In the genomic region with DNA sequence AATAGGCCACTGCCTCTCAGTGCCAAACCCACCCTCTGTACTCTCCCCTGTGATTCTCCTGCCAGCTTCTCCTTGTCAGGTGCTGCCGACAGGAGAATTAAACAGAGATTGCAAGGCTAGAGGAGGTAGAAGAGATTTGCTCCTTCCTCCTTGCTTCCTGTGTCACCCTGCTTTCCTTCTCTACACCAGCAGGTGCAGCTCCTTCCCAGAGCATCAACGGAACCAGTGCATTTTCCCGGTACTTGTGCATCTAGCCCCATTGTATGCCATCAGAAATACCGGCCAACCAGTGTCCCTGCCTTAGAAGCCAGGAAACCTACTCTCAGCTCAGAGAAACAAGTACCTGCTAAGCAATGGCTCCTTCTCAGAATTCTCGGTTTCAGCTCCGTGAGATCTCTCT, we compare ENCODE assay signal across 36 cellular contexts.
"Had no signal": no experiment of that assay in that cellular context is flagged by ENCODE, and none has a peak within 500 bp of the region (broad histone marks: within the 10 kb centered on the region; RNA-seq: fewer than 3 reads in every experiment).

No MANE protein-coding gene starts in this region.

- H3K36me3 ChIP-seq: adrenal gland, Peyer's patch, SJSA1 had no signal

- H3K27ac Mint-ChIP-seq: activated CD4-positive, alpha-beta T cell treated with anti-CD3 and anti-CD28 coated beads for 36 hours; activated CD4-positive, alpha-beta T cell treated with anti-CD3 and anti-CD28 coated beads, Interleukin-2, amount 10 ng/mL, durations not matched to agents 7 days and 5 days; activated CD8-positive, alpha-beta T cell treated with anti-CD3 and anti-CD28 coated beads, Interleukin-2, amount 10 ng/mL, durations not matched to agents 7 days and 5 days; activated naive CD4-positive, alpha-beta T cell treated with anti-CD3 and anti-CD28 coated beads for 36 hours; activated naive CD4-positive, alpha-beta T cell treated with anti-CD3 and anti-CD28 coated beads, Interleukin-2, amount 50 U/mL, for 72 hours; activated T-cell treated with anti-CD3 and anti-CD28 coated beads, Interleukin-2, amount 50 U/mL, for 24 hours; T-helper 1 cell treated with Interleukin-12 subunit alpha and Interleukin-12 subunit beta and Interleukin-4 antibody, amounts not matched to agents 30 μg/mL and 1 μg/mL, for 36 hours; T-helper 2 cell treated with Interferon-gamma antibody and Interleukin-4, amounts not matched to agents 5 μg/mL and 100 μg/mL, for 36 hours had no signal

- H3K4me1 Mint-ChIP-seq: activated CD4-positive, alpha-beta T cell treated with anti-CD3 and anti-CD28 coated beads for 36 hours; activated CD4-positive, alpha-beta T cell treated with anti-CD3 and anti-CD28 coated beads, Interleukin-2, amount 10 ng/mL, durations not matched to agents 7 days and 5 days had no signal

- H3K4me3 ChIP-seq: adrenal gland, body of pancreas, Peyer's patch, SJSA1 had no signal

- DNase-seq: activated CD4-positive, alpha-beta T cell treated with anti-CD3 and anti-CD28 coated beads for 36 hours; activated CD4-positive, alpha-beta T cell treated with anti-CD3 and anti-CD28 coated beads, Interleukin-2, amount 10 ng/mL, durations not matched to agents 7 days and 5 days; activated CD4-positive, alpha-beta T cell treated with anti-CD3 and anti-CD28 coated beads, Interleukin-2, amount 50 U/mL, for 48 hours; activated CD8-positive, alpha-beta T cell treated with anti-CD3 and anti-CD28 coated beads, Interleukin-2, amount 10 ng/mL, durations not matched to agents 7 days and 5 days; activated gamma-delta T cell treated with Interleukin-2 at 50 U/mL for 16 hours; activated naive CD4-positive, alpha-beta T cell treated with anti-CD3 and anti-CD28 coated beads for 36 hours; activated T-cell treated with anti-CD3 and anti-CD28 coated beads, Interleukin-2, amount 50 U/mL, for 24 hours; adrenal gland; body of pancreas; caudate nucleus; cerebellar nuclear complex; Kasumi-1; KG1; MM.1S; NCI-H1092 treated with DMSO at 0.1 percent for 48 hours; NCI-H1417; NCI-H146; NCI-H187; NCI-H2029 treated with DMSO at 0.1 percent for 48 hours; NCI-H2171 treated with DMSO at 0.1 percent for 48 hours; NCI-H2227 treated with DMSO at 0.1 percent for 48 hours; NCI-H446; NCI-H510A treated with DMSO at 0.1 percent for 48 hours; NCI-H69; NCI-H82; NK-92 treated with Interleukin-12 subunit alpha and Interleukin-12 subunit beta, amount 100 ng/mL, for 24 hours; PC-3; Peyer's patch; RPMI8226; SHP77 treated with DMSO at 0.1 percent for 48 hours; SK-N-SH had no signal

- H3K9me3 Mint-ChIP-seq: activated CD4-positive, alpha-beta T cell treated with anti-CD3 and anti-CD28 coated beads, Interleukin-2, amount 10 ng/mL, durations not matched to agents 7 days and 5 days; activated naive CD4-positive, alpha-beta T cell treated with anti-CD3 and anti-CD28 coated beads for 36 hours; activated naive CD4-positive, alpha-beta T cell treated with anti-CD3 and anti-CD28 coated beads, Interleukin-2, amount 50 U/mL, for 72 hours; T-helper 1 cell treated with Interleukin-12 subunit alpha and Interleukin-12 subunit beta and Interleukin-4 antibody, amounts not matched to agents 30 μg/mL and 1 μg/mL, for 36 hours; T-helper 2 cell treated with Interferon-gamma antibody and Interleukin-4, amounts not matched to agents 5 μg/mL and 100 μg/mL, for 36 hours had no signal

- H3K27me3 Mint-ChIP-seq: activated CD4-positive, alpha-beta T cell treated with anti-CD3 and anti-CD28 coated beads, Interleukin-2, amount 10 ng/mL, durations not matched to agents 7 days and 5 days; activated T-cell treated with anti-CD3 and anti-CD28 coated beads, Interleukin-2, amount 50 U/mL, for 24 hours had no signal

- H3K27me3 ChIP-seq: adrenal gland, body of pancreas, Peyer's patch, SJSA1 had no signal

- H3K27ac ChIP-seq: adrenal gland, body of pancreas, Peyer's patch, SJSA1 had no signal

- H3K36me3 Mint-ChIP-seq: activated naive CD4-positive, alpha-beta T cell treated with anti-CD3 and anti-CD28 coated beads, Interleukin-2, amount 50 U/mL, for 72 hours had no signal

- H3K4me1 ChIP-seq: adrenal gland, body of pancreas, Peyer's patch, SJSA1 had no signal

- H3K9me3 ChIP-seq: adrenal gland, body of pancreas, Peyer's patch, SJSA1, SK-N-SH had no signal

- ATAC-seq: activated CD4-positive, alpha-beta T cell treated with anti-CD3 and anti-CD28 coated beads for 36 hours; activated CD4-positive, CD25-positive, alpha-beta regulatory T cell treated with anti-CD3 and anti-CD28 coated beads, Interleukin-2, amount 50 U/mL, for 24 hours; activated CD8-positive, alpha-beta T cell treated with anti-CD3 and anti-CD28 coated beads, Interleukin-2, amount 10 ng/mL, durations not matched to agents 7 days and 5 days; activated naive CD4-positive, alpha-beta T cell treated with anti-CD3 and anti-CD28 coated beads, Interleukin-2, amount 50 U/mL, for 72 hours; body of pancreas; PC-3 had no signal

- H3K4me3 Mint-ChIP-seq: activated CD4-positive, alpha-beta T cell treated with anti-CD3 and anti-CD28 coated beads for 36 hours; activated CD4-positive, alpha-beta T cell treated with anti-CD3 and anti-CD28 coated beads, Interleukin-2, amount 10 ng/mL, durations not matched to agents 7 days and 5 days; activated CD8-positive, alpha-beta T cell treated with anti-CD3 and anti-CD28 coated beads, Interleukin-2, amount 10 ng/mL, durations not matched to agents 7 days and 5 days; activated naive CD4-positive, alpha-beta T cell treated with anti-CD3 and anti-CD28 coated beads for 36 hours; activated T-cell treated with anti-CD3 and anti-CD28 coated beads, Interleukin-2, amount 50 U/mL, for 24 hours; T-helper 1 cell treated with Interleukin-12 subunit alpha and Interleukin-12 subunit beta and Interleukin-4 antibody, amounts not matched to agents 30 μg/mL and 1 μg/mL, for 36 hours; T-helper 2 cell treated with Interferon-gamma antibody and Interleukin-4, amounts not matched to agents 5 μg/mL and 100 μg/mL, for 36 hours had no signal
